In genomic region chr6:25301358-25301757, GRCh38 we compare ENCODE assay signal across 15 cellular contexts. TPM values are rescaled to one million over a fixed set of nuclear protein-coding genes. Genes with fewer than 3 reads are reported as not detected.
A peak's percentile ranks its signal among the peaks of the same experiment; 100 is the strongest.
DNase-seq lines count a peak whose midpoint lies in the region; ATAC-seq lines count a peak whose summit lies in the region.
"Had no signal": no experiment of that assay in that cellular context is flagged by ENCODE, and none has a peak within 500 bp of the region (broad histone marks: within the 10 kb centered on the region; RNA-seq: fewer than 3 reads in every experiment).

No MANE protein-coding gene starts in this region.

- H3K36me3 Mint-ChIP-seq in naive B cell, result no peaks in the 10 kb centered on the region
- no peaks in the 10 kb centered on the region for H3K36me3 Mint-ChIP-seq in activated naive CD4-positive, alpha-beta T cell treated with anti-CD3 and anti-CD28 coated beads, Interleukin-2, amount 50 U/mL, for 72 hours
- H3K36me3 Mint-ChIP-seq: CD4-positive, CD25-positive, alpha-beta regulatory T cell; mesothelial cell of epicardium had no signal

- peak; percentile 79 for DNase-seq in OCI-M1 (lab: John Stamatoyannopoulos, UW)
- peak; percentile 51 for DNase-seq in naive B cell
- no peak for DNase-seq in inferior parietal cortex (ENCODE audit: extremely low spot score)
- DNase-seq in ureter (ENCODE audit: low spot score), result no peak
- DNase-seq in activated naive CD4-positive, alpha-beta T cell treated with anti-CD3 and anti-CD28 coated beads, Interleukin-2, amount 50 U/mL, for 72 hours (ENCODE audit: low spot score in 2 of 2), result no peak
- DNase-seq: activated CD8-positive, alpha-beta memory T cell treated with anti-CD3 and anti-CD28 coated beads for 24 hours; CD4-positive, CD25-positive, alpha-beta regulatory T cell; HFFc6; NCI-H1417 treated with DMSO at 0.1 percent for 48 hours; NCI-H82 had no signal

- H3K9me3 Mint-ChIP-seq in naive B cell, result no peaks in the 10 kb centered on the region
- H3K9me3 Mint-ChIP-seq in activated naive CD4-positive, alpha-beta T cell treated with anti-CD3 and anti-CD28 coated beads, Interleukin-2, amount 50 U/mL, for 72 hours, result no peaks in the 10 kb centered on the region
- H3K9me3 Mint-ChIP-seq: CD4-positive, CD25-positive, alpha-beta regulatory T cell; HFFc6; stimulated activated naive CD8-positive, alpha-beta T cell treated with anti-CD3 and anti-CD28 coated beads, Interleukin-15, Interleukin-2, amounts not matched to agents 100 ng/mL and 50 ng/mL, for 24 hours had no signal

- H3K27ac Mint-ChIP-seq in naive B cell, result peak overlapping the region; percentile 5 to 90 (median 60)
- H3K27ac Mint-ChIP-seq in activated naive CD4-positive, alpha-beta T cell treated with anti-CD3 and anti-CD28 coated beads, Interleukin-2, amount 50 U/mL, for 72 hours, result no peak overlapping the region
- H3K27ac Mint-ChIP-seq: CD4-positive, CD25-positive, alpha-beta regulatory T cell; mesothelial cell of epicardium; stimulated activated naive CD8-positive, alpha-beta T cell treated with anti-CD3 and anti-CD28 coated beads, Interleukin-15, Interleukin-2, amounts not matched to agents 100 ng/mL and 50 ng/mL, for 24 hours had no signal

- peaks cover 28 to 56% (median 53%) of the 10 kb centered on the region in 3 donors for H3K4me1 Mint-ChIP-seq in naive B cell

- H3K27me3 Mint-ChIP-seq in naive B cell, result peaks cover 0 to 8% (median 0%) of the 10 kb centered on the region in 3 donors
- H3K27me3 Mint-ChIP-seq: CD4-positive, CD25-positive, alpha-beta regulatory T cell; stimulated activated naive CD8-positive, alpha-beta T cell treated with anti-CD3 and anti-CD28 coated beads, Interleukin-15, Interleukin-2, amounts not matched to agents 100 ng/mL and 50 ng/mL, for 24 hours had no signal

- peak; percentile 75 for ATAC-seq in GM18511 (IDR thresholded peaks at IDR 0.05; ENCODE audit: unreplicated experiment)
- peak; percentile 67 for ATAC-seq in HG03175 (IDR thresholded peaks at IDR 0.05; ENCODE audit: unreplicated experiment)
- peak; percentile 93 to 95 for ATAC-seq in naive B cell (ENCODE audit: low read depth in 2 of 2)
- no peak for ATAC-seq in activated naive CD4-positive, alpha-beta T cell treated with anti-CD3 and anti-CD28 coated beads, Interleukin-2, amount 50 U/mL, for 72 hours
- no peak for ATAC-seq in HG03025 (IDR thresholded peaks at IDR 0.05; ENCODE audit: low FRiP score, unreplicated experiment)

- H3K4me3 Mint-ChIP-seq in naive B cell, result peak overlapping the region in 6 of 8 donors; percentile 4 to 73 (median 52)
- H3K4me3 Mint-ChIP-seq: CD4-positive, CD25-positive, alpha-beta regulatory T cell; mesothelial cell of epicardium; stimulated activated naive CD8-positive, alpha-beta T cell treated with anti-CD3 and anti-CD28 coated beads, Interleukin-15, Interleukin-2, amounts not matched to agents 100 ng/mL and 50 ng/mL, for 24 hours had no signal

RNA-seq across cellular contexts. Expression of gene CARMIL1, which starts 22.2 kb away (rescaled TPM):
- polyA plus RNA-seq in naive B cell (ENCODE audit: low read depth in 6 of 6), result 1 to 10 TPM in 4 of 6 donors, under 1 TPM in 1, not detected in 1; 0.39 to 7.3 (median 6.3) TPM
- total RNA-seq in ureter, result 28.4 TPM
- 10 to 100 TPM in 1 of 2 donors, 1 to 10 TPM in 1; 5.2 to 13.4 TPM for total RNA-seq in activated naive CD4-positive, alpha-beta T cell treated with anti-CD3 and anti-CD28 coated beads, Interleukin-2, amount 50 U/mL, for 72 hours

Comparison
In these comparisons a context has a peak if more than half of its experiments do, and no peak if none do; other contexts are left out.
1. ATAC-seq: peak in GM18511 (single experiment), HG03175 (single experiment) and naive B cell (2 of 2); none in activated naive CD4-positive, alpha-beta T cell treated with anti-CD3 and anti-CD28 coated beads, Interleukin-2, amount 50 U/mL, for 72 hours (0 of 2) and HG03025 (single experiment).
2. DNase-seq: peak in OCI-M1 (single experiment) and naive B cell (single experiment); none in inferior parietal cortex (single experiment), ureter (single experiment) and activated naive CD4-positive, alpha-beta T cell treated with anti-CD3 and anti-CD28 coated beads, Interleukin-2, amount 50 U/mL, for 72 hours (0 of 2).
3. H3K27ac Mint-ChIP-seq: peak in naive B cell (6 of 6); none in activated naive CD4-positive, alpha-beta T cell treated with anti-CD3 and anti-CD28 coated beads, Interleukin-2, amount 50 U/mL, for 72 hours (0 of 2).